In the genomic region with DNA sequence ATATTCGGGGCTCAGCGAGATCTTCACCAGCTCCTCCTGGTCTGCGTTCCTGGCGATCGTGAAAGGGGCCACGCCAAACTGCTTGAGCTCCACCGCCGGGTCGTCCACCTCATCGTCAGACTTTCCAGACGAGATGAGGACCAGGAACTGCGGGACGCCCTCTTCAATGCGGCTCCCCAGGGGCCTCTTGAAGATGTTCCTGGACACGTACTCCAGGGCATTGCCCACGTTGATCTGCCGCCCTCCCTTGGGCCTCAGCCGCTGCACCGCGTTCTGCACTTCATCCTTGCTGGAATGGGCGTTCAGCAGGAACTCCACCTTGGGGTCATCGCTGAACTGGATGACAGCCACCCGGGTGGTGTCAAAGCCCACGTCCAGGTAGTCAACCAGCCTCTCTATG, we compare ENCODE assay signal across 8 cellular contexts. TPM values are rescaled to one million over a fixed set of nuclear protein-coding genes. Genes with fewer than 3 reads are reported as not detected.
"Had no signal": no experiment of that assay in that cellular context is flagged by ENCODE, and none has a peak within 500 bp of the region (broad histone marks: within the 10 kb centered on the region; RNA-seq: fewer than 3 reads in every experiment).

No MANE protein-coding gene starts in this region.

- H2AFZ ChIP-seq: GM23338 had no signal

- H3K4me3 ChIP-seq: GM23338, K562 had no signal

- H3K27ac Mint-ChIP-seq: GM23338, H9 had no signal

- H3K27ac ChIP-seq: HL-60 had no signal

- H3K4me3 Mint-ChIP-seq: GM23338, H9 had no signal

- H3K4me2 ChIP-seq: GM23338 had no signal

- DNase-seq: H9, HCEC 1CT had no signal

- FAIRE-seq: H1, H54, HepG2, K562 had no signal

- H3K4me1 Mint-ChIP-seq: GM23338, H9 had no signal

- ATAC-seq: GM23338, HepG2, K562 had no signal

RNA-seq across cellular contexts. Expression of a gene that starts 42.1 kb away (rescaled TPM):
- total RNA-seq: HepG2 had no signal
